ENCODE assay signal across 1 cellular context in genomic region chr5:154201108-154201769, GRCh38.
TF ChIP-seq lines count a peak whose summit lies in the region.

No MANE protein-coding gene starts in this region.

TF ChIP-seq in A549, 52 proteins besides CTCF, POLR2A, EP300 and RAD21:
- no peak for TF ChIP-seq REST (IDR thresholded peaks at IDR 0.05)
- no peak for TF ChIP-seq ZNF302 (CRISPR knock-in tag; IDR thresholded peaks at IDR 0.05)
- 0 out of 2 replicates have a peak, but pooled peaks have one; percentile 65 for TF ChIP-seq KDM1A (IDR thresholded peaks at IDR 0.05; ENCODE audit: low read depth)
- no peak for TF ChIP-seq JUNB (IDR thresholded peaks at IDR 0.05)
- TF ChIP-seq HDAC2 (IDR thresholded peaks at IDR 0.05), result no peak
- TF ChIP-seq, protein P1, sequence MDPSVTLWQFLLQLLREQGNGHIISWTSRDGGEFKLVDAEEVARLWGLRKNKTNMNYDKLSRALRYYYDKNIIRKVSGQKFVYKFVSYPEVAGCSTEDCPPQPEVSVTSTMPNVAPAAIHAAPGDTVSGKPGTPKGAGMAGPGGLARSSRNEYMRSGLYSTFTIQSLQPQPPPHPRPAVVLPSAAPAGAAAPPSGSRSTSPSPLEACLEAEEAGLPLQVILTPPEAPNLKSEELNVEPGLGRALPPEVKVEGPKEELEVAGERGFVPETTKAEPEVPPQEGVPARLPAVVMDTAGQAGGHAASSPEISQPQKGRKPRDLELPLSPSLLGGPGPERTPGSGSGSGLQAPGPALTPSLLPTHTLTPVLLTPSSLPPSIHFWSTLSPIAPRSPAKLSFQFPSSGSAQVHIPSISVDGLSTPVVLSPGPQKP (IDR thresholded peaks at IDR 0.05; ENCODE audit: low read depth, low read length), result no peak
- TF ChIP-seq, protein P2, sequence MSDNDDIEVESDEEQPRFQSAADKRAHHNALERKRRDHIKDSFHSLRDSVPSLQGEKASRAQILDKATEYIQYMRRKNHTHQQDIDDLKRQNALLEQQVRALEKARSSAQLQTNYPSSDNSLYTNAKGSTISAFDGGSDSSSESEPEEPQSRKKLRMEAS (IDR thresholded peaks at IDR 0.05), result no peak
